Comparison of ENCODE assay signal across 9 cellular contexts in the genomic region with DNA sequence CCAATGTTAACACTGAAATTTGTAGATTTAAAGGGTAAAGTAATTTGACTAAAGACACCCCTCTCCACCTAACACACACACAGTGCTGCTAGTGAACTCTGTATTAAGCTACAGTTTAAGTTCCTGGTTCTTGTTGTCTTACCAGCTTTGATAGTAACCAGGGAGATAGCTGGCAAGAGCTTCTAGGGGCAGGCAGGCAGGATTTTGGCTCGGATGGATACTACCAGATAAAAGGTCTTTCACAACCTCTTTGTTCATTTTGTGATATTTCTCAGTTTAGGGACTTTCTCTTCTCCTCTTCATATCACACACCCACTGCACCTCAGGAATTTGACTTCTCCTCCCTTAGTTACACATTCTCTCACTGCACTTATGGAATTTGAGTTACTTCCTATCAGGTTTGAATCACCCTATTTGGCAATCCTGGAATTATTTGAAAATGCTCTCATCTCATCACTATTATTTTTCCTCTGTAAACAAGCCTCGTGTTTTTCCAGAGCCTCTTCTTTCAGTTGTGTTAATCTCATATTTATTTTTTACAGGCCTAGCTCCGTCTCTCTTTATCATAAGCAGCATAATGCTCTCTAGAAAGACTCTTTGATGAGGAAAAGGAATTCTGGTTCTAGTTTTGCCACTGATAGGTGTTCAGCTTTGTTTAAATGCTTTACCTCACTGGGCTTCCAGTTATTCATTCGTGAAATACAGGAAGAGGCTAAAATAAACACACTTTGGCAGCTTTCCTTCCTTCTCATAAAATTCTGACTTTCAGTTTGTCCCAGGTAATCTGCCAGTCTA. TPM values are rescaled to one million over a fixed set of nuclear protein-coding genes. Genes with fewer than 3 reads are reported as not detected.
DNase-seq lines count a peak whose midpoint lies in the region; FAIRE-seq and TF ChIP-seq lines count a peak whose summit lies in the region.
"Had no signal": no experiment of that assay in that cellular context is flagged by ENCODE, and none has a peak within 500 bp of the region (broad histone marks: within the 10 kb centered on the region; RNA-seq: fewer than 3 reads in every experiment).

No MANE protein-coding gene starts in this region.

- peak; percentile 84 for FAIRE-seq in GM12892 (lab: Jason Lieb, UNC)

- TF ChIP-seq POLR2A in GM12892 (IDR thresholded peaks at IDR 0.05; ENCODE audit: low read depth, low read length) = no peak

- DNase-seq in GM12892 (ENCODE audit: insufficient read length) (no peak), SW480 (ENCODE audit: low spot score) (peak; percentile 86), glomerular endothelial cell (ENCODE audit: extremely low read depth, low read depth, low spot score) (peak; percentile 69), renal cortical epithelial cell (ENCODE audit: low read depth) (peak; percentile 100), COR-L47 (lab: John Stamatoyannopoulos, UW) (no peak), NCI-H1105 (lab: John Stamatoyannopoulos, UW) (no peak), NCI-H128 (lab: John Stamatoyannopoulos, UW; ENCODE audit: unreplicated experiment) (no peak), retina (no peak)
- DNase-seq: midbrain had no signal

RNA-seq across cellular contexts. Expression of gene CLDN1, which starts 23.0 kb away (rescaled TPM):
- polyA plus RNA-seq in GM12892 (2012; ENCODE audit: missing spikeins) = 0.59 TPM
- total RNA-seq in glomerular endothelial cell (18.1 and 63.1 TPM in 2 replicates), renal cortical epithelial cell (195 and 218 TPM in 2 replicates)

RNA-seq across cellular contexts. Expression of gene CLDN16, which starts 42.7 kb away (rescaled TPM):
- 3.3 TPM for polyA plus RNA-seq in GM12892 (2012; ENCODE audit: missing spikeins)
- total RNA-seq in glomerular endothelial cell = 0.06 and 2.5 TPM in 2 replicates
- total RNA-seq in renal cortical epithelial cell = 30.2 and 41.8 TPM in 2 replicates

Comparison
In these comparisons a context has a peak if more than half of its experiments do, and no peak if none do; other contexts are left out.
1. DNase-seq: peak in SW480 (single experiment), glomerular endothelial cell (single experiment) and renal cortical epithelial cell (single experiment); none in GM12892 (single experiment), COR-L47 (single experiment), NCI-H1105 (single experiment), NCI-H128 (single experiment) and retina (single experiment).